ENCODE assay signal across 1 cellular context in the genomic region with DNA sequence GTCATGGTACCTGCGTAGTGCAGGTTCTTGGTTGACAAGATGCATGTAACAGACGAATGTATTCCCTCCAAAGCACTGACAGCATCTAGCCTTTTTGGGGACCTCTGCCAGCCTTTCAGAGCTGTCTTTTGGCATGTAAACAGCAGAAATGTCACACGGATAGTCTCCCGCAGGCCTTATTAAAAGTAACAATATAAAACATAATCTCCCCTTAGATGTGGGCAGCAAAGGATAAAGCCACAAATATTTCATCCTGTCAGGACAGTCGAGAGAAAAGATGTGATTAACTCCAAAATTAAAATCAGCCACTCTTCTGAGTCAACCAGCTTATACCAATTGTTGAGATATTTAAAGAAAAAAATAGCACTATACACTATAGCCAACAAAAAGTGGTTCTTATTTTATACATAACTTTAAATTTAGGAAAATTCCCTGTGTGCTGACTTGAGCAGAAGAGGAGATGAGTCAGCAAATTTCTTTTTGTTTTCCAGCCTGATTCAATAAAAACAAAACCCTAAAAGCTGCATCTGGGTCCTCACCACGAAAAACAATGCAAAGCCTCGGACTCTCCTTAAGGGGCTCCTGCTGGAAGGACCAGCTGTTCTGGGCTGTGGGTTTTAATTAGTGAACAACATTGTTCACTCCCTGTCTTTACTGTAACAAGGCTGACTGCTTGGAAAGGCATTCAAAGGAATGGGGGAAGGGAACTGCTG.
TF ChIP-seq lines count a peak whose summit lies in the region.

No MANE protein-coding gene starts in this region.

TF ChIP-seq in GM23338, 12 proteins besides CTCF, POLR2A, EP300 and RAD21 (continued from another document):
- TF ChIP-seq ZNF462 (CRISPR knock-in tag; IDR thresholded peaks at IDR 0.05) (no peak), EZH2 (IDR thresholded peaks at IDR 0.05; ENCODE audit: low read depth, unreplicated experiment) (no peak), ZNF114 (CRISPR knock-in tag; IDR thresholded peaks at IDR 0.05) (no peak), STAT1 (IDR thresholded peaks at IDR 0.05; ENCODE audit: unreplicated experiment) (no peak), POLR2AphosphoS5 (IDR thresholded peaks at IDR 0.05; ENCODE audit: low read depth) (no peak), NANOG (IDR thresholded peaks at IDR 0.05; ENCODE audit: borderline replicate concordance) (no peak)
- TF ChIP-seq, protein P1, sequence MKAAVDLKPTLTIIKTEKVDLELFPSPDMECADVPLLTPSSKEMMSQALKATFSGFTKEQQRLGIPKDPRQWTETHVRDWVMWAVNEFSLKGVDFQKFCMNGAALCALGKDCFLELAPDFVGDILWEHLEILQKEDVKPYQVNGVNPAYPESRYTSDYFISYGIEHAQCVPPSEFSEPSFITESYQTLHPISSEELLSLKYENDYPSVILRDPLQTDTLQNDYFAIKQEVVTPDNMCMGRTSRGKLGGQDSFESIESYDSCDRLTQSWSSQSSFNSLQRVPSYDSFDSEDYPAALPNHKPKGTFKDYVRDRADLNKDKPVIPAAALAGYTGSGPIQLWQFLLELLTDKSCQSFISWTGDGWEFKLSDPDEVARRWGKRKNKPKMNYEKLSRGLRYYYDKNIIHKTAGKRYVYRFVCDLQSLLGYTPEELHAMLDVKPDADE (IDR thresholded peaks at IDR 0.05), result no peak
